11 cellular contexts compared by ENCODE assay signal in genomic region chr17:4858068-4858879, GRCh38. TPM values are rescaled to one million over a fixed set of nuclear protein-coding genes. Genes with fewer than 3 reads are reported as not detected.
DNase-seq lines count a peak whose midpoint lies in the region; ATAC-seq, FAIRE-seq and TF ChIP-seq lines count a peak whose summit lies in the region.
"Had no signal": no experiment of that assay in that cellular context is flagged by ENCODE, and none has a peak within 500 bp of the region (broad histone marks: within the 10 kb centered on the region; RNA-seq: fewer than 3 reads in every experiment).

No MANE protein-coding gene starts in this region.

- H3K36me3 Mint-ChIP-seq in HFFc6 (ENCODE audit: low read depth): peaks cover 22% of the 10 kb centered on the region

- peak overlapping the region; percentile 64 for H3K27ac Mint-ChIP-seq in HFFc6

- H3K4me1 ChIP-seq in colonic mucosa (peaks cover 6% of the 10 kb centered on the region), kidney (ENCODE audit: control insufficient read depth in 1 of 2, insufficient read depth in 1 of 2, low read depth in 1 of 2, low read length in 2 of 2) (peaks cover 4 to 8% of the 10 kb centered on the region in 2 donors), gastrocnemius medialis (peaks cover 18 to 25% of the 10 kb centered on the region in 2 donors)

- TF ChIP-seq CTCF in HFFc6 (IDR thresholded peaks at IDR 0.05) (no peak), colonic mucosa (IDR thresholded peaks at IDR 0.05) (no peak), kidney (IDR thresholded peaks at IDR 0.05; ENCODE audit: borderline replicate concordance, extremely low read depth, insufficient read depth) (no peak), gastrocnemius medialis (IDR thresholded peaks at IDR 0.05 in 4 of 5, conservative IDR thresholded peaks at IDR 0.05 in 1 of 5) (no peak)

- H3K9me3 ChIP-seq in colonic mucosa: no peaks in the 10 kb centered on the region
- no peaks in the 10 kb centered on the region for H3K9me3 ChIP-seq in kidney (ENCODE audit: control insufficient read depth in 1 of 2, low read length in 2 of 2)
- H3K9me3 ChIP-seq in gastrocnemius medialis: no peaks in the 10 kb centered on the region

- H3K4me3 ChIP-seq in colonic mucosa (no peak overlapping the region), kidney (ENCODE audit: low read length in 2 of 2) (no peak overlapping the region), gastrocnemius medialis (peak overlapping the region in 2 of 4 donors; percentile 9 to 22)

- no peaks in the 10 kb centered on the region; the same call in 1 of the 2 replicates for H3K27me3 Mint-ChIP-seq in HFFc6 (ENCODE audit: insufficient read depth)

- H3K9ac ChIP-seq in colonic mucosa (ENCODE audit: low read depth in 2 of 2, low read length in 2 of 2) (peak overlapping the region in 1 of 2 donors; percentile 6), kidney (ENCODE audit: low read length in 2 of 2) (no peak overlapping the region)

- ATAC-seq in gastrocnemius medialis (peak; percentile 39 to 52), GM21717 (IDR thresholded peaks at IDR 0.05; ENCODE audit: unreplicated experiment) (no peak)

- H3K36me3 ChIP-seq in colonic mucosa (no peaks in the 10 kb centered on the region), kidney (ENCODE audit: control insufficient read depth in 1 of 2, insufficient read depth in 2 of 2, low read length in 2 of 2) (peaks cover 0 to 4% of the 10 kb centered on the region in 2 donors), gastrocnemius medialis (no peaks in the 10 kb centered on the region)

- no peak for FAIRE-seq in kidney (lab: Jason Lieb, UNC)
- FAIRE-seq: G401.6 had no signal

- peaks cover 31% of the 10 kb centered on the region for H3K4me1 Mint-ChIP-seq in HFFc6 (ENCODE audit: low read depth)

- no peak for TF ChIP-seq POLR2A in gastrocnemius medialis (IDR thresholded peaks at IDR 0.05)

- no peak for DNase-seq in HFFc6
- no peak for DNase-seq in colonic mucosa
- DNase-seq in kidney: no peak
- no peak for DNase-seq in gastrocnemius medialis
- DNase-seq in NCI-H1436 treated with DMSO at 0.1 percent for 48 hours (lab: John Stamatoyannopoulos, UW): no peak
- DNase-seq in NOMO-1 treated with dmso at 0.1 percent for 144 hours (lab: John Stamatoyannopoulos, UW; ENCODE audit: unreplicated experiment): no peak
- DNase-seq in activated CD8-positive, alpha-beta memory T cell treated with anti-CD3 and anti-CD28 coated beads, Interleukin-2, amount 50 U/mL, for 4 hours: no peak
- DNase-seq: activated CD4-positive, CD25-positive, alpha-beta regulatory T cell treated with anti-CD3 and anti-CD28 coated beads, Interleukin-2, amount 50 U/mL, for 72 hours; NCI-H1694 had no signal

- peak overlapping the region; percentile 50 for H3K27ac ChIP-seq in colonic mucosa
- peak overlapping the region; percentile 39 to 62 for H3K27ac ChIP-seq in kidney (ENCODE audit: low read depth in 2 of 2, low read length in 2 of 2)
- peak overlapping the region in 3 of 4 donors; percentile 61 to 73 (median 67) for H3K27ac ChIP-seq in gastrocnemius medialis

- intact Hi-C loops in colonic mucosa (cut with DNase I) (no loop called here), kidney (cut with DNase I) (no loop called here), gastrocnemius medialis (cut with DNase I; ENCODE audit: low total_unique reads) (no loop called here)

- H3K4me3 Mint-ChIP-seq in HFFc6: no peak overlapping the region

- in situ Hi-C loops in gastrocnemius medialis (cut with MboI; ENCODE audit: low sequenced_read_pairs in 4 of 4): no loop called here

- H3K9me3 Mint-ChIP-seq in HFFc6: no peaks in the 10 kb centered on the region

- H3K27me3 ChIP-seq in colonic mucosa (no peaks in the 10 kb centered on the region), gastrocnemius medialis (no peaks in the 10 kb centered on the region)

RNA-seq across cellular contexts. Expression of gene MINK1, which starts 25.1 kb away (rescaled TPM):
- total RNA-seq in HFFc6 (2021; fragmentation: NEBNext Ultra II Directional; extraction: Animal tissue kit (Norgen Biotek cat#: 25700)): 10 to 100 TPM; 68.5 to 82.4 (median 71.6) TPM
- total RNA-seq in colonic mucosa (100 to 1,000 TPM; 172 to 215 TPM), kidney (118 TPM), gastrocnemius medialis (10 to 100 TPM; 11.7 to 20.2 (median 15.3) TPM)
- 21.2 TPM for polyA plus RNA-seq in kidney (ENCODE audit: insufficient read depth, low read depth, low replicate concordance)

RNA-seq across cellular contexts. Expression of gene C17orf107, which starts 41.1 kb away (rescaled TPM):
- total RNA-seq in HFFc6 (2021; fragmentation: NEBNext Ultra II Directional; extraction: Animal tissue kit (Norgen Biotek cat#: 25700)): 1 to 10 TPM in 4 of 6 experiments, under 1 TPM in 2; 0.95 to 1.6 (median 1.4) TPM
- total RNA-seq in colonic mucosa: 1 to 10 TPM in 1 of 2 donors, under 1 TPM in 1; 0.74 to 1.8 TPM
- total RNA-seq in kidney: 4.4 TPM
- polyA plus RNA-seq in kidney (ENCODE audit: insufficient read depth, low read depth, low replicate concordance): 2.5 TPM
- under 1 TPM in 2 of 4 donors, not detected in 2; 0.10 to 0.33 TPM for total RNA-seq in gastrocnemius medialis

RNA-seq across cellular contexts. Expression of gene CHRNE, which starts 44.6 kb away (rescaled TPM):
- total RNA-seq in HFFc6 (2021; fragmentation: NEBNext Ultra II Directional; extraction: Animal tissue kit (Norgen Biotek cat#: 25700)): under 1 TPM in 3 of 6 experiments, not detected in 3; 0.07 to 0.15 (median 0.07) TPM
- total RNA-seq in colonic mucosa (1 to 10 TPM in 1 of 2 donors, not detected in 1; 1.1 TPM), kidney (1.3 TPM), gastrocnemius medialis (1 to 10 TPM in 1 of 4 donors, under 1 TPM in 2, not detected in 1; 0.33 to 1.9 (median 0.52) TPM)
- polyA plus RNA-seq in kidney (ENCODE audit: insufficient read depth, low read depth, low replicate concordance): 0.82 TPM

RNA-seq across cellular contexts. Expression of gene PLD2, which starts 51.3 kb away (rescaled TPM):
- 10 to 100 TPM; 14.9 to 21.8 (median 19.4) TPM for total RNA-seq in HFFc6 (2021; fragmentation: NEBNext Ultra II Directional; extraction: Animal tissue kit (Norgen Biotek cat#: 25700))
- 10 to 100 TPM; 18.8 to 28.3 TPM for total RNA-seq in colonic mucosa
- total RNA-seq in kidney: 45.4 TPM
- polyA plus RNA-seq in kidney (ENCODE audit: insufficient read depth, low read depth, low replicate concordance): 9.2 TPM
- 1 to 10 TPM; 2.8 to 5.8 (median 4.2) TPM for total RNA-seq in gastrocnemius medialis
